Comparison of ENCODE assay signal across 1 cellular context in the genomic region with DNA sequence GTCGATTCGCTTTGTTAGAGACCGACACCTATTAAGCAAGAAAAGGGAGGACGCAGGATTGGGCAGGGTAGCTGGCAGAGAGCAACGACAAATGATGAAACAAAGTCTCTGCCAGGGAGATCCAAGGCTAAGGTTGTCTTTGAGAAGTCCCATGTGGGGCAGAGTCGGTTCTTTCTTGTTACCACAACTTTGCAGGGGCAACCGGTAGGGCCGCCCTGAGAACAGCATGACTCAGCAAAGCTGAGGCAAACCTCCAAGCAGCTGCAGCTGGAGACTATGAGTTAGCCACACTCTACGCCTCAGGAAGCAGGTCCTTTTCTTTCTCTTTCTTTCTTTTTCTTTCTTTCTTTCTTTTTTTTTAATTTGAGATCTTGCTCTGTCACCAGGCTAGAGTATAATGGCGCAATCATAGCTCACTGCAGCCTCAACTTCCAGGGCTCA.
TF ChIP-seq lines count a peak whose summit lies in the region.

No MANE protein-coding gene starts in this region.

TF ChIP-seq in GM12878, 131 proteins besides CTCF, POLR2A, EP300 and RAD21 (continued from another document):
- TF ChIP-seq, protein P1, sequence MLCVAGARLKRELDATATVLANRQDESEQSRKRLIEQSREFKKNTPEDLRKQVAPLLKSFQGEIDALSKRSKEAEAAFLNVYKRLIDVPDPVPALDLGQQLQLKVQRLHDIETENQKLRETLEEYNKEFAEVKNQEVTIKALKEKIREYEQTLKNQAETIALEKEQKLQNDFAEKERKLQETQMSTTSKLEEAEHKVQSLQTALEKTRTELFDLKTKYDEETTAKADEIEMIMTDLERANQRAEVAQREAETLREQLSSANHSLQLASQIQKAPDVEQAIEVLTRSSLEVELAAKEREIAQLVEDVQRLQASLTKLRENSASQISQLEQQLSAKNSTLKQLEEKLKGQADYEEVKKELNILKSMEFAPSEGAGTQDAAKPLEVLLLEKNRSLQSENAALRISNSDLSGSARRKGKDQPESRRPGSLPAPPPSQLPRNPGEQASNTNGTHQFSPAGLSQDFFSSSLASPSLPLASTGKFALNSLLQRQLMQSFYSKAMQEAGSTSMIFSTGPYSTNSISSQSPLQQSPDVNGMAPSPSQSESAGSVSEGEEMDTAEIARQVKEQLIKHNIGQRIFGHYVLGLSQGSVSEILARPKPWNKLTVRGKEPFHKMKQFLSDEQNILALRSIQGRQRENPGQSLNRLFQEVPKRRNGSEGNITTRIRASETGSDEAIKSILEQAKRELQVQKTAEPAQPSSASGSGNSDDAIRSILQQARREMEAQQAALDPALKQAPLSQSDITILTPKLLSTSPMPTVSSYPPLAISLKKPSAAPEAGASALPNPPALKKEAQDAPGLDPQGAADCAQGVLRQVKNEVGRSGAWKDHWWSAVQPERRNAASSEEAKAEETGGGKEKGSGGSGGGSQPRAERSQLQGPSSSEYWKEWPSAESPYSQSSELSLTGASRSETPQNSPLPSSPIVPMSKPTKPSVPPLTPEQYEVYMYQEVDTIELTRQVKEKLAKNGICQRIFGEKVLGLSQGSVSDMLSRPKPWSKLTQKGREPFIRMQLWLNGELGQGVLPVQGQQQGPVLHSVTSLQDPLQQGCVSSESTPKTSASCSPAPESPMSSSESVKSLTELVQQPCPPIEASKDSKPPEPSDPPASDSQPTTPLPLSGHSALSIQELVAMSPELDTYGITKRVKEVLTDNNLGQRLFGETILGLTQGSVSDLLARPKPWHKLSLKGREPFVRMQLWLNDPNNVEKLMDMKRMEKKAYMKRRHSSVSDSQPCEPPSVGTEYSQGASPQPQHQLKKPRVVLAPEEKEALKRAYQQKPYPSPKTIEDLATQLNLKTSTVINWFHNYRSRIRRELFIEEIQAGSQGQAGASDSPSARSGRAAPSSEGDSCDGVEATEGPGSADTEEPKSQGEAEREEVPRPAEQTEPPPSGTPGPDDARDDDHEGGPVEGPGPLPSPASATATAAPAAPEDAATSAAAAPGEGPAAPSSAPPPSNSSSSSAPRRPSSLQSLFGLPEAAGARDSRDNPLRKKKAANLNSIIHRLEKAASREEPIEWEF (IDR thresholded peaks at IDR 0.05; ENCODE audit: insufficient replicate concordance, low read depth, low read length), result no peak
- TF ChIP-seq CHD1 (IDR thresholded peaks at IDR 0.05; ENCODE audit: low read depth, low read length), result no peak
- TF ChIP-seq MYB (IDR thresholded peaks at IDR 0.05; ENCODE audit: borderline replicate concordance, low read depth, low read length), result no peak
- TF ChIP-seq, protein P2, sequence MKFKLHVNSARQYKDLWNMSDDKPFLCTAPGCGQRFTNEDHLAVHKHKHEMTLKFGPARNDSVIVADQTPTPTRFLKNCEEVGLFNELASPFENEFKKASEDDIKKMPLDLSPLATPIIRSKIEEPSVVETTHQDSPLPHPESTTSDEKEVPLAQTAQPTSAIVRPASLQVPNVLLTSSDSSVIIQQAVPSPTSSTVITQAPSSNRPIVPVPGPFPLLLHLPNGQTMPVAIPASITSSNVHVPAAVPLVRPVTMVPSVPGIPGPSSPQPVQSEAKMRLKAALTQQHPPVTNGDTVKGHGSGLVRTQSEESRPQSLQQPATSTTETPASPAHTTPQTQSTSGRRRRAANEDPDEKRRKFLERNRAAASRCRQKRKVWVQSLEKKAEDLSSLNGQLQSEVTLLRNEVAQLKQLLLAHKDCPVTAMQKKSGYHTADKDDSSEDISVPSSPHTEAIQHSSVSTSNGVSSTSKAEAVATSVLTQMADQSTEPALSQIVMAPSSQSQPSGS (IDR thresholded peaks at IDR 0.05; ENCODE audit: low read length), result no peak; the same call in 1 of the 2 replicates
- no peak for TF ChIP-seq BMI1 (IDR thresholded peaks at IDR 0.05; ENCODE audit: borderline replicate concordance)
- TF ChIP-seq RFX5 (IDR thresholded peaks at IDR 0.05; ENCODE audit: low read depth, low read length), result no peak
- TF ChIP-seq NBN (IDR thresholded peaks at IDR 0.05), result peak; percentile 87
- no peak for TF ChIP-seq SPI1 (IDR thresholded peaks at IDR 0.05; ENCODE audit: borderline replicate concordance, insufficient read depth, low read depth, low read length)
- TF ChIP-seq RBBP5 (conservative IDR thresholded peaks at IDR 0.05), result no peak
- 0 out of 2 replicates have a peak, but pooled peaks have one; percentile 17 for TF ChIP-seq YY1 (IDR thresholded peaks at IDR 0.05; ENCODE audit: low read depth, low read length)
- peak; percentile 58; the same call in 1 of the 2 replicates for TF ChIP-seq ZNF384 (IDR thresholded peaks at IDR 0.05; ENCODE audit: borderline replicate concordance, low read depth, low read length)
- no peak for TF ChIP-seq HCFC1 (IDR thresholded peaks at IDR 0.05; ENCODE audit: low read length)
- TF ChIP-seq RELA (IDR thresholded peaks at IDR 0.05; ENCODE audit: borderline replicate concordance, partially characterized antibody), result no peak
